1 cellular context compared by ENCODE assay signal in the genomic region with DNA sequence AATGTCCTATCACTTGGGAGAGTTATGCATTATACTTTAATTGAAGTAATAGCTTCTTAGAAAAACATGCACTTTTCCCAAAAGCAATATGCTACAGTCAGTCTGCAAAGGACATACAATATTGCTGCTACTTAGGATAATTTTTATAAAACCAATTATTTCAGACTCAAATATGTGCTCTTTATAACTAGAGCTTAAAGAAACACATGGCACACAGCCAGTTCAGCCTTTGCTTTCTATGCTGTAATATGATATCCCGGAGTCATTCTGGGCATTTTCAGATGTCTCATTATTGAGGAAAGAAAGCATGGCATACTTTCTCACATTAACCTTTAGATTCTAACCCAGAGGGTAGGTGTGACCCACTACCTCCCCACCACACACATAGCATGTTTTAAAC.
TF ChIP-seq lines count a peak whose summit lies in the region.

No MANE protein-coding gene starts in this region.

TF ChIP-seq in HCT116, 20 proteins besides CTCF, POLR2A, EP300 and RAD21:
- TF ChIP-seq ZBTB33 (IDR thresholded peaks at IDR 0.05; ENCODE audit: extremely low read depth, insufficient replicate concordance, low read length) = no peak
- TF ChIP-seq, protein P1, sequence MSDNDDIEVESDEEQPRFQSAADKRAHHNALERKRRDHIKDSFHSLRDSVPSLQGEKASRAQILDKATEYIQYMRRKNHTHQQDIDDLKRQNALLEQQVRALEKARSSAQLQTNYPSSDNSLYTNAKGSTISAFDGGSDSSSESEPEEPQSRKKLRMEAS (IDR thresholded peaks at IDR 0.05) = no peak
- TF ChIP-seq, protein P2, sequence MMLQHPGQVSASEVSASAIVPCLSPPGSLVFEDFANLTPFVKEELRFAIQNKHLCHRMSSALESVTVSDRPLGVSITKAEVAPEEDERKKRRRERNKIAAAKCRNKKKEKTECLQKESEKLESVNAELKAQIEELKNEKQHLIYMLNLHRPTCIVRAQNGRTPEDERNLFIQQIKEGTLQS (IDR thresholded peaks at IDR 0.05) = no peak
- no peak for TF ChIP-seq EZH2phosphoT487 (IDR thresholded peaks at IDR 0.05; ENCODE audit: borderline replicate concordance)
- TF ChIP-seq FOSL1 (IDR thresholded peaks at IDR 0.05; ENCODE audit: low read depth) = no peak
- TF ChIP-seq YY1 (IDR thresholded peaks at IDR 0.05; ENCODE audit: extremely low read depth, insufficient replicate concordance, low read depth, low read length) = no peak
- TF ChIP-seq EZH2 (IDR thresholded peaks at IDR 0.05) = no peak
